In genomic region chr6:139030211-139030530, GRCh38 we compare ENCODE assay signal across 9 cellular contexts. TPM values are rescaled to one million over a fixed set of nuclear protein-coding genes. Genes with fewer than 3 reads are reported as not detected.
A peak's percentile ranks its signal among the peaks of the same experiment; 100 is the strongest.
DNase-seq lines count a peak whose midpoint lies in the region; ATAC-seq, FAIRE-seq and TF ChIP-seq lines count a peak whose summit lies in the region.
"Had no signal": no experiment of that assay in that cellular context is flagged by ENCODE, and none has a peak within 500 bp of the region (broad histone marks: within the 10 kb centered on the region; RNA-seq: fewer than 3 reads in every experiment).

No MANE protein-coding gene starts in this region.

- no peak overlapping the region for H3K27ac Mint-ChIP-seq in activated naive CD8-positive, alpha-beta T cell treated with anti-CD3 and anti-CD28 coated beads for 36 hours
- H3K27ac Mint-ChIP-seq: naive thymus-derived CD8-positive, alpha-beta T cell had no signal

- peaks cover 21% of the 10 kb centered on the region for H3K4me1 Mint-ChIP-seq in activated naive CD8-positive, alpha-beta T cell treated with anti-CD3 and anti-CD28 coated beads for 36 hours

- DNase-seq in right atrium auricular region (ENCODE audit: low spot score) (no peak), left ventricle myocardium superior (no peak), GM12878 (ENCODE audit: low read depth, low spot score) (no peak), lower lobe of right lung (no peak), HCEC 1CT (no peak), pons (ENCODE audit: low spot score) (no peak)
- DNase-seq in activated naive CD8-positive, alpha-beta T cell treated with anti-CD3 and anti-CD28 coated beads for 36 hours, result no peak

- no peak for TF ChIP-seq EP300 in GM12878 (IDR thresholded peaks at IDR 0.05; ENCODE audit: borderline replicate concordance in 1 of 2, control insufficient read depth in 1 of 2, low read depth in 2 of 2, low read length in 2 of 2)

- ATAC-seq in left ventricle myocardium superior (no peak), GM12878 (no peak), lower lobe of right lung (no peak), HG03196 (IDR thresholded peaks at IDR 0.05; ENCODE audit: unreplicated experiment) (no peak)

- peaks cover 2% of the 10 kb centered on the region for H3K27me3 Mint-ChIP-seq in activated naive CD8-positive, alpha-beta T cell treated with anti-CD3 and anti-CD28 coated beads for 36 hours
- H3K27me3 Mint-ChIP-seq: naive thymus-derived CD8-positive, alpha-beta T cell had no signal

- H3K36me3 ChIP-seq in right atrium auricular region (peaks cover 9% of the 10 kb centered on the region), GM12878 (ENCODE audit: control insufficient read depth in 2 of 2, insufficient read depth in 2 of 2, low read length in 1 of 2) (peaks cover under 1 to 7% of the 10 kb centered on the region in 2 experiments; a peak in 2 of 4 replicates), lower lobe of right lung (peaks cover 9% of the 10 kb centered on the region)

- H3K27ac ChIP-seq in right atrium auricular region, result peak overlapping the region; percentile 83 to 85
- peak overlapping the region; percentile 88; the same call in 1 of the 2 replicates for H3K27ac ChIP-seq in GM12878 (ENCODE audit: control insufficient read depth, insufficient read depth)
- peak overlapping the region; percentile 87 for H3K27ac ChIP-seq in lower lobe of right lung

- H3K9ac ChIP-seq in GM12878 (ENCODE audit: control insufficient read depth, insufficient read depth, low read length), result peak overlapping the region; percentile 98

- RAD21 ChIA-PET in GM12878 (lab: Charles Lee; ENCODE audit: unreplicated experiment), result interaction anchor here (1.3 to 1.7 kb wide), 6 partner anchors 41 to 261 kb away, joined by 3 to 5 read pairs (median 5); partner anchors contain the start of gene TXLNB

- H3K4me2 ChIP-seq in GM12878 (ENCODE audit: control insufficient read depth, insufficient read depth), result peak overlapping the region; percentile 75

- peaks cover 27% of the 10 kb centered on the region for H3K36me3 Mint-ChIP-seq in activated naive CD8-positive, alpha-beta T cell treated with anti-CD3 and anti-CD28 coated beads for 36 hours

- 18% methylated on average over 2 of the region's 2 CpGs for WGBS in GM12878 (ENCODE audit: insufficient coverage, insufficient replicate concordance, low lambda C conversion rate, missing lambda C conversion rate)

- in situ Hi-C loops in GM12878 (cut with MboI), result no loop called here

- H3K4me3 ChIP-seq in right atrium auricular region, result peak overlapping the region in 1 of 2 donors; percentile 96
- peak overlapping the region; percentile 93 for H3K4me3 ChIP-seq in GM12878
- H3K4me3 ChIP-seq in lower lobe of right lung, result peak overlapping the region; percentile 85

- TF ChIP-seq CTCF in right atrium auricular region (IDR thresholded peaks at IDR 0.05) (no peak), GM12878 (IDR thresholded peaks at IDR 0.05 in 2 of 3, conservative IDR thresholded peaks at IDR 0.05 in 1 of 3; ENCODE audit: control insufficient read depth in 2 of 3, extremely low read depth in 1 of 3, insufficient read depth in 1 of 3, low read depth in 3 of 3, low read length in 3 of 3) (no peak), lower lobe of right lung (IDR thresholded peaks at IDR 0.05) (no peak)

- TSS peak; percentile 45 for BruUV-seq in GM12878 (replicated peaks; lab: Mats Ljungman, UMichigan)

- no peaks in the 10 kb centered on the region for H4K20me1 ChIP-seq in GM12878 (ENCODE audit: control insufficient read depth, insufficient read depth)

- FAIRE-seq in GM12878 (lab: Jason Lieb, UNC), result no peak

- POLR2A ChIA-PET in GM12878 (lab: Charles Lee), result interaction anchor here (1.0 kb wide), 1 partner anchor 257 kb away, joined by 3 read pairs; the partner anchor contains the start of gene CCDC28A

- H3K9me3 Mint-ChIP-seq in activated naive CD8-positive, alpha-beta T cell treated with anti-CD3 and anti-CD28 coated beads for 36 hours, result no peaks in the 10 kb centered on the region
- H3K9me3 Mint-ChIP-seq: naive thymus-derived CD8-positive, alpha-beta T cell had no signal

- H3K79me2 ChIP-seq in GM12878 (ENCODE audit: control insufficient read depth, insufficient read depth, low read length), result peaks cover 54% of the 10 kb centered on the region

- no peaks in the 10 kb centered on the region for H3K27me3 ChIP-seq in right atrium auricular region
- H3K27me3 ChIP-seq in GM12878 (replicated peaks in 1 of 2; ENCODE audit: control insufficient read depth in 2 of 2, insufficient read depth in 2 of 2, low read length in 1 of 2), result no peaks in the 10 kb centered on the region
- no peaks in the 10 kb centered on the region for H3K27me3 ChIP-seq in lower lobe of right lung (ENCODE audit: low read depth)

- no peak for TF ChIP-seq RAD21 in GM12878 (IDR thresholded peaks at IDR 0.05; ENCODE audit: insufficient read depth, low read depth, low read length)

- no peak for TF ChIP-seq POLR2A in GM12878 (IDR thresholded peaks at IDR 0.05; ENCODE audit: low read depth, low read length)

- intact Hi-C loops in left ventricle myocardium superior (cut with micrococcal nuclease) (no loop called here), GM12878 (cut with micrococcal nuclease; ENCODE audit: unreplicated experiment) (loop anchor here (5.0 to 10.0 kb wide), 2 partner anchors 72 to 335 kb away; no protein-coding TSS in a partner anchor), lower lobe of right lung (cut with DNase I) (no loop called here)

- H3K4me1 ChIP-seq in right atrium auricular region, result peaks cover 0 to 17% of the 10 kb centered on the region in 2 donors
- H3K4me1 ChIP-seq in GM12878 (ENCODE audit: control insufficient read depth, insufficient read depth, low read length), result peaks cover 6% of the 10 kb centered on the region
- peaks cover 26% of the 10 kb centered on the region for H3K4me1 ChIP-seq in lower lobe of right lung

- SMC1A ChIA-PET in GM12878 (lab: Charles Lee; ENCODE audit: uncharacterized antibody, unreplicated experiment), result interaction anchor here (1.4 to 3.0 kb wide), 5 partner anchors 42 to 163 kb away, joined by 3 to 21 read pairs (median 4); partner anchors contain the start of gene REPS1

- no peak overlapping the region for H3K4me3 Mint-ChIP-seq in activated naive CD8-positive, alpha-beta T cell treated with anti-CD3 and anti-CD28 coated beads for 36 hours
- H3K4me3 Mint-ChIP-seq: naive thymus-derived CD8-positive, alpha-beta T cell had no signal

- no peak overlapping the region for H2AFZ ChIP-seq in GM12878 (ENCODE audit: control insufficient read depth, low read depth, low read length)

- CTCF ChIA-PET in GM12878 (lab: Yijun Ruan, JAX), result interaction anchor here (0.5 to 1.4 kb wide), 2 partner anchors 143 to 189 kb away, joined by 3 to 4 read pairs; no protein-coding TSS in a partner anchor

- no peaks in the 10 kb centered on the region for H3K9me3 ChIP-seq in right atrium auricular region
- no peaks in the 10 kb centered on the region for H3K9me3 ChIP-seq in GM12878 (replicated peaks; ENCODE audit: control insufficient read depth, insufficient read depth, low read length)
- H3K9me3 ChIP-seq in lower lobe of right lung, result no peaks in the 10 kb centered on the region

TF ChIP-seq in GM12878, 131 proteins besides CTCF, POLR2A, EP300 and RAD21 (continues in another document):
- TF ChIP-seq SMAD5 (IDR thresholded peaks at IDR 0.05; ENCODE audit: low read depth), result no peak
- TF ChIP-seq BHLHE40 (IDR thresholded peaks at IDR 0.05; ENCODE audit: borderline replicate concordance in 1 of 2, low read depth in 2 of 2, low read length in 1 of 2), result no peak
- no peak for TF ChIP-seq HCFC1 (IDR thresholded peaks at IDR 0.05; ENCODE audit: low read length)

RNA-seq across cellular contexts. Expression of gene ABRACL, which starts 1.6 kb away (rescaled TPM):
- total RNA-seq in right atrium auricular region (10 to 100 TPM in 1 of 2 donors, 1 to 10 TPM in 1; 8.0 to 10.2 TPM), left ventricle myocardium superior (7.1 TPM), GM12878 (2014; rRNA removed) (116 and 148 TPM in 2 replicates), GM12878 (2014; rRNA removed; fragmentation: Illumina TruSeq; extraction: Trizol) (141 and 144 TPM in 2 replicates), GM12878 (2021) (108 and 111 TPM in 2 replicates), lower lobe of right lung (42.4 TPM)
- 20.0 and 24.9 TPM in 2 replicates for total RNA-seq in GM12878 (2013; cell fraction: nucleolus; rRNA removed)
- polyA plus RNA-seq in GM12878 (2011; ENCODE audit: low read depth), result 116 TPM
- polyA plus RNA-seq in GM12878 (2011; rRNA removed) (179 and 270 TPM in 2 replicates), GM12878 (2014; fragmentation: Illumina TruSeq; extraction: Trizol) (161 and 187 TPM in 2 replicates), GM12878 (2014; fragmentation: Nextera tagmentation; extraction: Ambion mirVana) (100 to 1,000 TPM; 636 to 647 TPM), GM12878 (2014; rRNA removed) (168 and 204 TPM in 2 replicates), GM12878 (2016; fragmentation: Nextera tagmentation; extraction: Ambion mirVana) (100 to 1,000 TPM; 312 to 358 TPM)
- polyA plus RNA-seq in GM12878 (2011; cell fraction: cytosol; rRNA removed), result 70.9 and 75.7 TPM in 2 replicates
- polyA plus RNA-seq in GM12878 (2011; cell fraction: nucleus; rRNA removed), result 53.3 and 72.9 TPM in 2 replicates
- 113 and 115 TPM in 2 replicates for polyA plus RNA-seq in GM12878 (2012)
- polyA minus RNA-seq in GM12878 (2011; rRNA and poly(A)+ RNA removed), result 31.9 and 42.4 TPM in 2 replicates
- polyA minus RNA-seq in GM12878 (2011; cell fraction: cytosol; rRNA and poly(A)+ RNA removed), result 17.2 TPM in 2 replicates
- polyA minus RNA-seq in GM12878 (2011; cell fraction: nucleus; rRNA and poly(A)+ RNA removed), result 10.9 and 19.0 TPM in 2 replicates
- total RNA-seq in activated naive CD8-positive, alpha-beta T cell treated with anti-CD3 and anti-CD28 coated beads for 36 hours, result 100 to 1,000 TPM; 192 to 196 TPM

RNA-seq across cellular contexts. Expression of gene REPS1, which starts 42.1 kb away (rescaled TPM):
- total RNA-seq in right atrium auricular region (10 to 100 TPM; 29.7 to 35.2 TPM), left ventricle myocardium superior (31.1 TPM), GM12878 (2014; rRNA removed) (34.3 and 34.6 TPM in 2 replicates), GM12878 (2014; rRNA removed; fragmentation: Illumina TruSeq; extraction: Trizol) (45.7 and 45.9 TPM in 2 replicates), GM12878 (2021) (36.9 and 39.3 TPM in 2 replicates), lower lobe of right lung (39.1 TPM)
- 193 and 206 TPM in 2 replicates for total RNA-seq in GM12878 (2013; cell fraction: nucleolus; rRNA removed)
- 20.0 TPM for polyA plus RNA-seq in GM12878 (2011; ENCODE audit: low read depth)
- polyA plus RNA-seq in GM12878 (2011; rRNA removed) (59.3 and 76.2 TPM in 2 replicates), GM12878 (2014; fragmentation: Illumina TruSeq; extraction: Trizol) (43.9 and 44.3 TPM in 2 replicates), GM12878 (2014; fragmentation: Nextera tagmentation; extraction: Ambion mirVana) (10 to 100 TPM; 13.7 to 21.2 TPM), GM12878 (2014; rRNA removed) (28.8 and 31.5 TPM in 2 replicates), GM12878 (2016; fragmentation: Nextera tagmentation; extraction: Ambion mirVana) (10 to 100 TPM; 17.4 to 27.2 TPM)
- 38.8 and 41.6 TPM in 2 replicates for polyA plus RNA-seq in GM12878 (2011; cell fraction: cytosol; rRNA removed)
- 59.0 and 62.9 TPM in 2 replicates for polyA plus RNA-seq in GM12878 (2011; cell fraction: nucleus; rRNA removed)
- polyA plus RNA-seq in GM12878 (2012), result 27.8 and 30.8 TPM in 2 replicates
- 82.7 and 88.1 TPM in 2 replicates for polyA minus RNA-seq in GM12878 (2011; rRNA and poly(A)+ RNA removed)
- polyA minus RNA-seq in GM12878 (2011; cell fraction: cytosol; rRNA and poly(A)+ RNA removed), result 28.3 and 51.9 TPM in 2 replicates
- polyA minus RNA-seq in GM12878 (2011; cell fraction: nucleus; rRNA and poly(A)+ RNA removed), result 37.4 and 74.6 TPM in 2 replicates
- total RNA-seq in activated naive CD8-positive, alpha-beta T cell treated with anti-CD3 and anti-CD28 coated beads for 36 hours, result 10 to 100 TPM; 59.7 to 73.2 TPM
